Comparison of ENCODE assay signal across 8 cellular contexts in the genomic region with DNA sequence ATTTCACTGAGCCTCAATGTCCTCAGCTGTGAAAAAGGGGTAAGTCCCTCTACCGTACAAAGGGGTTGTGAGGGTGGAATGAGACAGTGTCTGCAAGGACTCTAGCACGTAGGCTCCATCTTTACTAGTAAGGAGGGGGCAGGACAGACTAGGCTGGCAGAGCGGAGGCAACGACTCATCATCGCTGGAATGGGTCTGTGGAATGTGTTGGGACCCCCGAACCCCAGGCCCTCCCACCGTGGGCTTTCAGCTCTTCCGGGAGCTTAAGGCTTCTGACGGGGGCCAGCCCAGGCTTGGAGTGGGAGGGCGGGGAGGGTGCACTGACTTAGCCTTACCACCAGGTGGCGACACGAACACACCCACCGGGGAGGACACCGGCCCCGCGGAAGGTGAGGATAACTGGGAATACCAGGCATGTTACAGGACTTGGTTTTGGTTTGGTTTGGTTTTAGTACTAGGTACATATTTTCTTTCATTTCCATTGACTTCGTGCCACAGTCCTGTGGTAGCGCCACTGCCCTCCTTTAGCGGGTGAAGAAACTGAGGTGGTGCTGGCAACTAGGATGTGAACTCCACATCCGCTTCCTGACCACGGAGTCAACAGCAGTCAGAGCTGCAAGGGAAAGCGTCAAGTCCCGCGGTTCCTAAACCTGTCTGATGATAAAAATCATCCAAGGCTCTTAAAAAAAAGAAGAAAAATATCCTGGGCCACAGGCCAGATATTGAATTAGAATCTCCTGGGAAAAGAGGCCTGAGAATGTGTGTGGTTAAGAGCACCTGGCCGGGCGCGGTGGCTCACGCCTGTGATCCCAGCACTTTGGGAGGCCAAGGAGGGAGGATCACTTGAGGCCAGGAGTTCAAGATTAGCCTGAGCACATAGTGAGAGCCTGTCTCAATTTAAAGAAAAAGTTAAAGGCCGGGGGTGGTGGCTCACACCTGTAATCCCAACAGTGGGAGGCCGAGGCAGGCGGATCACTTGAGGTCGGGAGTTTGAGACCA. TPM values are rescaled to one million over a fixed set of nuclear protein-coding genes. Genes with fewer than 3 reads are reported as not detected.
DNase-seq lines count a peak whose midpoint lies in the region; ATAC-seq, FAIRE-seq and TF ChIP-seq lines count a peak whose summit lies in the region.

No MANE protein-coding gene starts in this region.

- BruUV-seq in endothelial cell of umbilical vein (replicated peaks; lab: Mats Ljungman, UMichigan), result no TSS peak

- dilution Hi-C loops in endothelial cell of umbilical vein (cut with MboI; ENCODE audit: extremely low pct_ligation_motif_present, low sequenced_read_pairs), result no loop called here

- H3K36me3 ChIP-seq in endothelial cell of umbilical vein (ENCODE audit: control insufficient read depth in 2 of 2, extremely low read depth in 1 of 2, insufficient read depth in 2 of 2, low read length in 2 of 2), result no peaks in the 10 kb centered on the region

- CTCF ChIA-PET in endothelial cell of umbilical vein (lab: Charles Lee), result interaction anchor here (0.5 to 11.7 kb wide), 70 partner anchors 8 to 912 kb away, joined by 3 to 252 read pairs (median 4); partner anchors contain the start of gene ARMC12

- no peaks in the 10 kb centered on the region for H3K79me2 ChIP-seq in endothelial cell of umbilical vein (ENCODE audit: control insufficient read depth, insufficient read depth, low read length)

- POLR2A ChIA-PET in endothelial cell of umbilical vein (lab: Charles Lee), result interaction anchor here (0.5 to 0.6 kb wide), 4 partner anchors 50 to 343 kb away, joined by 3 to 5 read pairs (median 4); no protein-coding TSS in a partner anchor

- H3K4me3 ChIP-seq in endothelial cell of umbilical vein (replicated peaks in 1 of 3; ENCODE audit: insufficient read depth in 1 of 3, low read depth in 1 of 3, low read length in 3 of 3), result peak overlapping the region in 2 of 3 experiments; percentile 33 to 46

- H3K4me2 ChIP-seq in endothelial cell of umbilical vein (ENCODE audit: insufficient read depth, low read length), result peak overlapping the region; percentile 57

- TF ChIP-seq POLR2A in endothelial cell of umbilical vein (IDR thresholded peaks at IDR 0.05; ENCODE audit: low read depth, low read length), result no peak

- no peak overlapping the region for H3K9ac ChIP-seq in endothelial cell of umbilical vein (replicated peaks; ENCODE audit: extremely low read depth, insufficient read depth, low read length)

- no peaks in the 10 kb centered on the region for H4K20me1 ChIP-seq in endothelial cell of umbilical vein (replicated peaks; ENCODE audit: control insufficient read depth, extremely low read depth, insufficient read depth, low read length)

- H2AFZ ChIP-seq in endothelial cell of umbilical vein (ENCODE audit: low read depth, low read length), result peak overlapping the region; percentile 66

- no peaks in the 10 kb centered on the region for H3K4me1 ChIP-seq in endothelial cell of umbilical vein (ENCODE audit: control insufficient read depth, extremely low read depth, insufficient read depth, low read length)

- FAIRE-seq in endothelial cell of umbilical vein (lab: Jason Lieb, UNC), result peak; percentile 83

- H3K27ac ChIP-seq in endothelial cell of umbilical vein (ENCODE audit: insufficient read depth, low read depth, low read length), result no peak overlapping the region

- intact Hi-C loops in endothelial cell of umbilical vein (cut with micrococcal nuclease), result loop anchor here (1.0 to 10.0 kb wide), 5 partner anchors 29 to 214 kb away; partner anchors contain the start of gene ARMC12

- peak; percentile 47 for ATAC-seq in HG02852 (IDR thresholded peaks at IDR 0.05; ENCODE audit: unreplicated experiment)

- no peaks in the 10 kb centered on the region for H3K9me1 ChIP-seq in endothelial cell of umbilical vein (replicated peaks; ENCODE audit: control insufficient read depth, extremely low read depth, insufficient read depth, low read length)

- no peaks in the 10 kb centered on the region for H3K9me3 ChIP-seq in endothelial cell of umbilical vein (replicated peaks; ENCODE audit: control insufficient read depth, insufficient read depth, low read length)

- DNase-seq in COR-L47 (lab: John Stamatoyannopoulos, UW), result peak; percentile 42
- DNase-seq in NCI-H774 (lab: John Stamatoyannopoulos, UW), result peak; percentile 33
- DNase-seq in activated CD8-positive, alpha-beta memory T cell treated with anti-CD3 and anti-CD28 coated beads, Interleukin-2, amount 50 U/mL, for 1 hour (ENCODE audit: extremely low read depth), result peak; percentile 39
- peak; percentile 72 for DNase-seq in endothelial cell of umbilical vein (ENCODE audit: low read depth, low spot score)
- peak; percentile 60 for DNase-seq in mucosa of gallbladder (ENCODE audit: low spot score)
- DNase-seq in stimulated activated CD8-positive, alpha-beta memory T cell treated with anti-CD3 and anti-CD28 coated beads, Interleukin-4, amount 100 ng/mL, for 4 hours (ENCODE audit: low read depth in 2 of 2, low spot score in 1 of 2), result peak; percentile 44 to 63
- DNase-seq in NCI-H524 treated with DMSO at 0.1 percent for 48 hours (lab: John Stamatoyannopoulos, UW), result no peak

- H3K27me3 ChIP-seq in endothelial cell of umbilical vein (ENCODE audit: control insufficient read depth in 2 of 2, insufficient read depth in 2 of 2, low read length in 2 of 2), result no peaks in the 10 kb centered on the region

- peak; percentile 80 to 93 for TF ChIP-seq CTCF in endothelial cell of umbilical vein (IDR thresholded peaks at IDR 0.05; ENCODE audit: extremely low read depth in 1 of 2, insufficient read depth in 1 of 2, low read depth in 1 of 2, low read length in 2 of 2)

TF ChIP-seq in endothelial cell of umbilical vein, 7 proteins besides CTCF, POLR2A, EP300 and RAD21:
- TF ChIP-seq FOS (IDR thresholded peaks at IDR 0.05; ENCODE audit: borderline replicate concordance, insufficient read depth, low read length), result no peak
- TF ChIP-seq POLR2AphosphoS5 (IDR thresholded peaks at IDR 0.05; ENCODE audit: insufficient read depth, low read depth, low read length), result no peak
- TF ChIP-seq, protein P1, sequence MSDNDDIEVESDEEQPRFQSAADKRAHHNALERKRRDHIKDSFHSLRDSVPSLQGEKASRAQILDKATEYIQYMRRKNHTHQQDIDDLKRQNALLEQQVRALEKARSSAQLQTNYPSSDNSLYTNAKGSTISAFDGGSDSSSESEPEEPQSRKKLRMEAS (IDR thresholded peaks at IDR 0.05; ENCODE audit: insufficient read depth, insufficient read length), result no peak
- no peak for TF ChIP-seq EZH2 (IDR thresholded peaks at IDR 0.05; ENCODE audit: borderline replicate concordance, low read depth, low read length, severe bottlenecking)
- TF ChIP-seq GATA2 (IDR thresholded peaks at IDR 0.05; ENCODE audit: insufficient read depth, insufficient read length, low read depth, low read length), result no peak

RNA-seq across cellular contexts. Expression of gene TULP1, which starts 10.3 kb away (rescaled TPM):
- total RNA-seq in endothelial cell of umbilical vein (not detected in 2 replicates), mucosa of gallbladder (not detected)
- polyA plus RNA-seq in endothelial cell of umbilical vein, result not detected in 2 replicates
- not detected in 2 replicates for polyA plus RNA-seq in endothelial cell of umbilical vein (2011; cell fraction: cytosol; rRNA removed)
- polyA plus RNA-seq in endothelial cell of umbilical vein (2011; cell fraction: nucleus; rRNA removed), result not detected in 2 replicates
- not detected in 2 replicates for polyA plus RNA-seq in endothelial cell of umbilical vein (2012)
- polyA minus RNA-seq in endothelial cell of umbilical vein, result not detected in 2 replicates
- not detected for polyA minus RNA-seq in endothelial cell of umbilical vein (2011; cell fraction: cytosol; rRNA and poly(A)+ RNA removed)
- polyA minus RNA-seq in endothelial cell of umbilical vein (2011; cell fraction: nucleus; rRNA and poly(A)+ RNA removed), result not detected in 2 replicates

RNA-seq across cellular contexts. Expression of gene TEAD3, which starts 26.1 kb away (rescaled TPM):
- total RNA-seq in endothelial cell of umbilical vein, result 1.1 and 2.0 TPM in 2 replicates
- 1.6 and 1.7 TPM in 2 replicates for polyA plus RNA-seq in endothelial cell of umbilical vein
- polyA plus RNA-seq in endothelial cell of umbilical vein (2011; cell fraction: cytosol; rRNA removed), result 1.4 and 1.6 TPM in 2 replicates
- polyA plus RNA-seq in endothelial cell of umbilical vein (2011; cell fraction: nucleus; rRNA removed), result 2.2 and 3.7 TPM in 2 replicates
- 1.2 and 2.3 TPM in 2 replicates for polyA plus RNA-seq in endothelial cell of umbilical vein (2012)
- polyA minus RNA-seq in endothelial cell of umbilical vein, result 0.70 and 2.0 TPM in 2 replicates
- 4.2 TPM for polyA minus RNA-seq in endothelial cell of umbilical vein (2011; cell fraction: cytosol; rRNA and poly(A)+ RNA removed)
- 0.48 TPM in 2 replicates for polyA minus RNA-seq in endothelial cell of umbilical vein (2011; cell fraction: nucleus; rRNA and poly(A)+ RNA removed)
- total RNA-seq in mucosa of gallbladder, result 45.3 TPM

RNA-seq across cellular contexts. Expression of gene RPL10A, which starts 54.8 kb away (rescaled TPM):
- total RNA-seq in endothelial cell of umbilical vein (1,327 and 1,339 TPM in 2 replicates), mucosa of gallbladder (921 TPM)
- polyA plus RNA-seq in endothelial cell of umbilical vein, result 1,956 and 2,053 TPM in 2 replicates
- polyA plus RNA-seq in endothelial cell of umbilical vein (2011; cell fraction: cytosol; rRNA removed), result 2,740 and 3,664 TPM in 2 replicates
- 979 and 1,138 TPM in 2 replicates for polyA plus RNA-seq in endothelial cell of umbilical vein (2011; cell fraction: nucleus; rRNA removed)
- polyA plus RNA-seq in endothelial cell of umbilical vein (2012), result 2,181 and 2,192 TPM in 2 replicates
- polyA minus RNA-seq in endothelial cell of umbilical vein, result 780 and 808 TPM in 2 replicates
- 702 TPM for polyA minus RNA-seq in endothelial cell of umbilical vein (2011; cell fraction: cytosol; rRNA and poly(A)+ RNA removed)
- polyA minus RNA-seq in endothelial cell of umbilical vein (2011; cell fraction: nucleus; rRNA and poly(A)+ RNA removed), result 141 and 181 TPM in 2 replicates

Comparison
In these comparisons a context has a peak if more than half of its experiments do, and no peak if none do; other contexts are left out.
1. RNA of gene TEAD3, which starts 26.1 kb away (total RNA-seq): 45.3 TPM in mucosa of gallbladder (single experiment); 1.1 to 2.0 TPM in endothelial cell of umbilical vein; every median in the first group is over 10 times any median in the second.